In genomic region chrX:147079974-147080373, GRCh38 we compare ENCODE assay signal across 3 cellular contexts.
TF ChIP-seq lines count a peak whose summit lies in the region.

No MANE protein-coding gene starts in this region.

TF ChIP-seq in A549, 52 proteins besides CTCF, POLR2A, EP300 and RAD21:
- TF ChIP-seq E2F6 (IDR thresholded peaks at IDR 0.05; ENCODE audit: borderline replicate concordance, low read depth), result no peak
- no peak for TF ChIP-seq EHF (CRISPR knock-in tag; IDR thresholded peaks at IDR 0.05)
- peak; percentile 45 for TF ChIP-seq MAFK (IDR thresholded peaks at IDR 0.05; ENCODE audit: partially characterized antibody)

TF ChIP-seq in IMR-90, 13 proteins besides CTCF, POLR2A, EP300 and RAD21:
- TF ChIP-seq MAZ (IDR thresholded peaks at IDR 0.05; ENCODE audit: borderline replicate concordance, low read depth, low read length) (no peak), CEBPB (IDR thresholded peaks at IDR 0.05; ENCODE audit: low read depth, low read length) (no peak), NFE2L2 (IDR thresholded peaks at IDR 0.05; ENCODE audit: low read depth, low read length) (no peak), MAFK (IDR thresholded peaks at IDR 0.05; ENCODE audit: low read depth, low read length) (peak; percentile 71), RCOR1 (IDR thresholded peaks at IDR 0.05; ENCODE audit: insufficient replicate concordance, low read length) (no peak), FOS (IDR thresholded peaks at IDR 0.05; ENCODE audit: low read depth, low read length) (no peak)

TF ChIP-seq in K562, 482 proteins besides CTCF, POLR2A, EP300 and RAD21:
- TF ChIP-seq TFAM (CRISPR knock-in tag; conservative IDR thresholded peaks at IDR 0.05), result no peak
- no peak for TF ChIP-seq FOXJ2 (tag; IDR thresholded peaks at IDR 0.05)
- TF ChIP-seq MAFF (IDR thresholded peaks at IDR 0.05; ENCODE audit: low read length), result 0 out of 2 replicates have a peak, but pooled peaks have one; percentile 5
- TF ChIP-seq C11orf30 (IDR thresholded peaks at IDR 0.05; ENCODE audit: low read depth), result peak; percentile 5; the same call in 1 of the 2 replicates
- no peak for TF ChIP-seq ESRRB (CRISPR knock-in tag; IDR thresholded peaks at IDR 0.05; ENCODE audit: borderline replicate concordance)
- TF ChIP-seq ARHGAP35 (IDR thresholded peaks at IDR 0.05; ENCODE audit: partially characterized antibody), result no peak
- peak; percentile 51; the same call in 1 of the 2 replicates for TF ChIP-seq ZNF316 (IDR thresholded peaks at IDR 0.05)
- TF ChIP-seq FOXO4 (CRISPR knock-in tag; IDR thresholded peaks at IDR 0.05), result no peak
- no peak for TF ChIP-seq CBFA2T2 (conservative IDR thresholded peaks at IDR 0.05)
- no peak for TF ChIP-seq MLLT1 (IDR thresholded peaks at IDR 0.05)
- TF ChIP-seq PCBP1 (IDR thresholded peaks at IDR 0.05; ENCODE audit: low read depth, low read length, poor library complexity, severe bottlenecking), result no peak
- no peak for TF ChIP-seq CC2D1A (IDR thresholded peaks at IDR 0.05)
- TF ChIP-seq SMAD3 (CRISPR knock-in tag; conservative IDR thresholded peaks at IDR 0.05), result no peak
- no peak for TF ChIP-seq ZBTB9 (CRISPR knock-in tag; IDR thresholded peaks at IDR 0.05)
TF ChIP-seq in K562: peak in this region for 3.
